ENCODE assay signal across 11 cellular contexts in the genomic region with DNA sequence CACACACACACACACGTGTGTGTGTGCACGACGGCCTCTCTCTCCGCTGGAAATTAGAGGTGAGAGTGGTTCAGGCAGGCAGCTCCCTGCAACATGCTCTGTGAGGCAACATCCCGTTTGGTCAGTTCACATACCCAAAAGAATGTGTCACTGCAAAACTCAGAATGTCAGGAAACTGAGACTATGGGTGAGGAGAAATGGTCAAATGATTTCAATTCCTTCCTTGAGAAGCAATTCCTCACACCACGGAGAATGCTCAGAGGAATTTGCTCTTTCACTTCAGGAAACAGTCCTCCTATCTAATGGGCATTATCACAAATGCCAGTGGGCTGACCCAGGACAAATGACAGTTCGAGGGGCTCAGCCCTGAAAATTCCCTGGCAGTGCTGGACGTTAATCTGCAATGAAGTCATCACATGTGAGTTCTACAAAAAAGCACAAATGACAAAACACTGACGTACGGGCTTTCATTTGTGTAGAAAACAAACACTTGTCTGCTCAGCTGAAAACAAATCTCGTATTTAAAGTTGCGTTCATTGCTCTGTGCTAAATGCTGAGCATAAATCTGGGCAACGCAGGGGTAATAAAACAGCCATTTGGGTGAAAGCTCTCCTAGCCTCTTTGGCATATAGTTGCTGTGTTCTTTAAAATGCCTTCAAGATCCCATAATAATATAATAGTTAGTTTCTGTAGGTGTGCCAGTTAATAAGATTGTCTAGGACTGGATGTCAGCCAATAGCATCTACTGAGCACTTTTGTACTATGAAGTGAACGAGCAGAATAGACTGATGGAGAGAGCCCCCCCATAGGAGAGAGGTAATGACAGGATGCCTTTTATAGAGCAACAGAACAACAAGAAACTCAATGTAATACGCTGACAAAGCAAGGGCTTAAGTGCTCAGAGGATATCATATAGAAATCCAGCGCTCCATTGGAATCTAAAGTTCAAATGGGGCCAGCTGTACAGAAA. TPM values are rescaled to one million over a fixed set of nuclear protein-coding genes. Genes with fewer than 3 reads are reported as not detected.
DNase-seq lines count a peak whose midpoint lies in the region; ATAC-seq, FAIRE-seq and TF ChIP-seq lines count a peak whose summit lies in the region.
"Had no signal": no experiment of that assay in that cellular context is flagged by ENCODE, and none has a peak within 500 bp of the region (broad histone marks: within the 10 kb centered on the region; RNA-seq: fewer than 3 reads in every experiment).

No MANE protein-coding gene starts in this region.

- TF ChIP-seq CTCF in A549 (IDR thresholded peaks at IDR 0.05): no peak
- TF ChIP-seq CTCF in brain microvascular endothelial cell (IDR thresholded peaks at IDR 0.05; ENCODE audit: low read depth, low read length, missing control alignments): no peak
- no peak for TF ChIP-seq CTCF in lower lobe of right lung (IDR thresholded peaks at IDR 0.05)

- H3K4me1 ChIP-seq in A549 (no peaks in the 10 kb centered on the region; the same call in 2 of the 3 replicates), lower lobe of right lung (peaks cover 19% of the 10 kb centered on the region)

- H3K27me3 Mint-ChIP-seq in stimulated activated naive CD8-positive, alpha-beta T cell treated with anti-CD3 and anti-CD28 coated beads, Interleukin-15, amount 100 ng/mL, for 72 hours: no peaks in the 10 kb centered on the region

- no peak overlapping the region for H3K4me3 ChIP-seq in A549
- H3K4me3 ChIP-seq in brain microvascular endothelial cell (ENCODE audit: low read depth, low read length): peak overlapping the region; percentile 29
- no peak overlapping the region for H3K4me3 ChIP-seq in lower lobe of right lung

- no peak overlapping the region for H3K4me3 Mint-ChIP-seq in stimulated activated naive CD8-positive, alpha-beta T cell treated with anti-CD3 and anti-CD28 coated beads, Interleukin-15, amount 100 ng/mL, for 72 hours
- H3K4me3 Mint-ChIP-seq: CD8-positive, alpha-beta T cell had no signal

- TF ChIP-seq POLR2A in A549 (IDR thresholded peaks at IDR 0.05; ENCODE audit: low read length) (no peak), GM12892 (IDR thresholded peaks at IDR 0.05; ENCODE audit: low read depth, low read length) (no peak)

- ATAC-seq in A549: no peak; a peak in 1 of 6 replicates
- ATAC-seq in lower lobe of right lung: peak; percentile 26 to 82
- no peak for ATAC-seq in HG03175 (IDR thresholded peaks at IDR 0.05; ENCODE audit: unreplicated experiment)
- ATAC-seq in stimulated activated naive CD8-positive, alpha-beta T cell treated with anti-CD3 and anti-CD28 coated beads, Interleukin-15, amount 100 ng/mL, for 72 hours: no peak
- ATAC-seq: CD8-positive, alpha-beta T cell had no signal

- CTCF ChIA-PET in A549 (lab: Yijun Ruan, JAX): interaction anchor here (0.9 to 1.6 kb wide), 3 partner anchors 10 to 31 kb away, joined by 3 to 5 read pairs (median 4); no protein-coding TSS in a partner anchor

- TF ChIP-seq RAD21 in A549 (conservative IDR thresholded peaks at IDR 0.05 in 1 of 2, IDR thresholded peaks at IDR 0.05 in 1 of 2): no peak

- POLR2A ChIA-PET in A549 (lab: Yijun Ruan, JAX): no interaction called here

- FAIRE-seq in A549 (lab: Jason Lieb, UNC) (no peak), GM12892 (lab: Jason Lieb, UNC) (no peak)

- H3K27ac ChIP-seq in A549: no peak overlapping the region
- H3K27ac ChIP-seq in brain microvascular endothelial cell: peak overlapping the region; percentile 74
- H3K27ac ChIP-seq in lower lobe of right lung: peak overlapping the region; percentile 44

- H3K36me3 ChIP-seq in brain microvascular endothelial cell (replicated peaks): no peaks in the 10 kb centered on the region
- H3K36me3 ChIP-seq in lower lobe of right lung: no peaks in the 10 kb centered on the region

- 61% methylated on average over 16 of the region's 16 CpGs for whole genome bisulfite sequencing in A549 (ENCODE audit: missing lambda C conversion rate)

- in situ Hi-C loops in brain microvascular endothelial cell (cut with HindIII; ENCODE audit: low pct_ligation_motif_present, low sequenced_read_pairs): no loop called here

- no peaks in the 10 kb centered on the region for H3K9me3 Mint-ChIP-seq in stimulated activated naive CD8-positive, alpha-beta T cell treated with anti-CD3 and anti-CD28 coated beads, Interleukin-15, amount 100 ng/mL, for 72 hours
- H3K9me3 Mint-ChIP-seq: CD8-positive, alpha-beta T cell had no signal

- no peaks in the 10 kb centered on the region for H3K9me3 ChIP-seq in A549
- H3K9me3 ChIP-seq in lower lobe of right lung: no peaks in the 10 kb centered on the region

- intact Hi-C loops in lower lobe of right lung (cut with DNase I): no loop called here

- no peak for TF ChIP-seq EP300 in A549 (IDR thresholded peaks at IDR 0.05)

- H3K27me3 ChIP-seq in brain microvascular endothelial cell (replicated peaks) (no peaks in the 10 kb centered on the region), lower lobe of right lung (ENCODE audit: low read depth) (no peaks in the 10 kb centered on the region)

- H3K27ac Mint-ChIP-seq in stimulated activated naive CD8-positive, alpha-beta T cell treated with anti-CD3 and anti-CD28 coated beads, Interleukin-15, amount 100 ng/mL, for 72 hours: peak overlapping the region in 1 of 2 donors; percentile 21
- H3K27ac Mint-ChIP-seq: CD8-positive, alpha-beta T cell had no signal

- DNase-seq in A549 (ENCODE audit: low read depth in 1 of 2, low spot score in 1 of 2) (no peak), M059J (ENCODE audit: low read depth) (peak; percentile 88), brain microvascular endothelial cell (peak; percentile 89), lower lobe of right lung (no peak), GM12892 (ENCODE audit: insufficient read length) (no peak)
- DNase-seq in activated CD4-positive, CD25-positive, alpha-beta regulatory T cell treated with anti-CD3 and anti-CD28 coated beads, Interleukin-2, amount 50 U/mL, for 72 hours: no peak
- no peak for DNase-seq in stimulated activated naive CD8-positive, alpha-beta T cell treated with anti-CD3 and anti-CD28 coated beads, Interleukin-15, amount 100 ng/mL, for 72 hours
- DNase-seq: CD8-positive, alpha-beta T cell; hippocampal formation; MM.1S had no signal

- peak overlapping the region; percentile 57 for H3K4me2 ChIP-seq in A549

- peaks cover 5% of the 10 kb centered on the region for H3K4me1 Mint-ChIP-seq in stimulated activated naive CD8-positive, alpha-beta T cell treated with anti-CD3 and anti-CD28 coated beads, Interleukin-15, amount 100 ng/mL, for 72 hours

TF ChIP-seq in A549, 52 proteins besides CTCF, POLR2A, EP300 and RAD21:
- TF ChIP-seq TFCP2L1 (CRISPR knock-in tag; IDR thresholded peaks at IDR 0.05): no peak
- no peak for TF ChIP-seq CBX2 (IDR thresholded peaks at IDR 0.05; ENCODE audit: borderline replicate concordance, low read depth)
- TF ChIP-seq GATA3 (IDR thresholded peaks at IDR 0.05; ENCODE audit: borderline replicate concordance): no peak
- no peak for TF ChIP-seq PHF8 (IDR thresholded peaks at IDR 0.05; ENCODE audit: borderline replicate concordance, low read depth)
- TF ChIP-seq MAZ (IDR thresholded peaks at IDR 0.05; ENCODE audit: borderline replicate concordance, low read depth, low read length): no peak
- TF ChIP-seq KDM1A (IDR thresholded peaks at IDR 0.05; ENCODE audit: low read depth): no peak
- TF ChIP-seq RCOR1 (IDR thresholded peaks at IDR 0.05; ENCODE audit: low read depth, low read length): no peak
- no peak for TF ChIP-seq EHF (CRISPR knock-in tag; IDR thresholded peaks at IDR 0.05)
- TF ChIP-seq RFX5 (IDR thresholded peaks at IDR 0.05): no peak

RNA-seq across cellular contexts. Expression of a gene that starts 18.7 kb away (rescaled TPM):
- 7.0 and 7.8 TPM in 2 replicates for polyA plus RNA-seq in A549 (2011; rRNA removed)
- polyA plus RNA-seq in A549 (2012; cell fraction: cytosol; rRNA removed): 9.9 and 13.0 TPM in 2 replicates
- 10.7 and 14.1 TPM in 2 replicates for polyA plus RNA-seq in A549 (2012; cell fraction: nucleus; rRNA removed)
- 7.7 to 7.9 TPM (median 7.8 TPM) in 3 replicates for polyA plus RNA-seq in A549 (2017; fragmentation: RNase III; extraction: RNeasy Plus Mini Kit Qiagen cat#74134 plus additional on column Dnase treatment)
- 10.1 and 11.6 TPM in 2 replicates for polyA minus RNA-seq in A549 (2011; rRNA and poly(A)+ RNA removed)
- 6.1 and 9.9 TPM in 2 replicates for total RNA-seq in M059J (2014; rRNA removed; shearing (Covaris generic))
- 26.1 TPM for total RNA-seq in lower lobe of right lung
- 2.0 TPM for polyA plus RNA-seq in GM12892 (2012; ENCODE audit: missing spikeins)

RNA-seq across cellular contexts. Expression of a gene that starts 59.9 kb away (rescaled TPM):
- polyA plus RNA-seq in A549 (2011; rRNA removed): 103 and 124 TPM in 2 replicates
- polyA plus RNA-seq in A549 (2012; cell fraction: cytosol; rRNA removed): 24.9 and 30.0 TPM in 2 replicates
- polyA plus RNA-seq in A549 (2012; cell fraction: nucleus; rRNA removed): 7.3 and 13.0 TPM in 2 replicates
- polyA plus RNA-seq in A549 (2017; fragmentation: RNase III; extraction: RNeasy Plus Mini Kit Qiagen cat#74134 plus additional on column Dnase treatment): 67.9 to 77.6 TPM (median 72.2 TPM) in 3 replicates
- 6.5 and 8.2 TPM in 2 replicates for polyA minus RNA-seq in A549 (2011; rRNA and poly(A)+ RNA removed)
- 70.0 and 85.1 TPM in 2 replicates for total RNA-seq in M059J (2014; rRNA removed; shearing (Covaris generic))
- 176 TPM for total RNA-seq in lower lobe of right lung
- polyA plus RNA-seq in GM12892 (2012; ENCODE audit: missing spikeins): 136 TPM

Comparison
In these comparisons a context has a peak if more than half of its experiments do, and no peak if none do; other contexts are left out.
1. ATAC-seq: peak in lower lobe of right lung (2 of 2); none in A549 (0 of 2), HG03175 (single experiment) and stimulated activated naive CD8-positive, alpha-beta T cell treated with anti-CD3 and anti-CD28 coated beads, Interleukin-15, amount 100 ng/mL, for 72 hours (single experiment).
2. DNase-seq: peak in M059J (single experiment) and brain microvascular endothelial cell (single experiment); none in A549 (0 of 2), lower lobe of right lung (single experiment), activated CD4-positive, CD25-positive, alpha-beta regulatory T cell treated with anti-CD3 and anti-CD28 coated beads, Interleukin-2, amount 50 U/mL, for 72 hours (single experiment), stimulated activated naive CD8-positive, alpha-beta T cell treated with anti-CD3 and anti-CD28 coated beads, Interleukin-15, amount 100 ng/mL, for 72 hours (0 of 2) and GM12892 (single experiment).
3. H3K27ac ChIP-seq: peak in brain microvascular endothelial cell (single experiment) and lower lobe of right lung (single experiment); none in A549 (0 of 2).